Comparison of ENCODE assay signal across 26 cellular contexts in genomic region chr7:28309684-28310083, GRCh38.
"Had no signal": no experiment of that assay in that cellular context is flagged by ENCODE, and none has a peak within 500 bp of the region (broad histone marks: within the 10 kb centered on the region; RNA-seq: fewer than 3 reads in every experiment).

No MANE protein-coding gene starts in this region.

- H3K4me3 Mint-ChIP-seq: activated B cell treated with CpG ODN at 0.5 μM for 24 hours; activated CD8-positive, alpha-beta T cell treated with anti-CD3 and anti-CD28 coated beads for 36 hours; activated naive CD8-positive, alpha-beta T cell; activated T-cell treated with anti-CD3 and anti-CD28 coated beads, Interleukin-2, amount 50 U/mL, for 4 hours; activated T-helper 17 cell treated with anti-CD3 and anti-CD28 coated beads, Interleukin-2, amount 50 U/mL, for 72 hours; T-helper 17 cell; T-helper 2 cell treated with Interferon-gamma antibody and Interleukin-4, amounts not matched to agents 5 μg/mL and 100 μg/mL, for 36 hours had no signal

- H3K4me1 Mint-ChIP-seq: activated B cell treated with CpG ODN at 0.5 μM for 24 hours; activated T-helper 17 cell treated with anti-CD3 and anti-CD28 coated beads, Interleukin-2, amount 50 U/mL, for 72 hours had no signal

- H3K36me3 Mint-ChIP-seq: activated naive CD8-positive, alpha-beta T cell had no signal

- H3K9me3 ChIP-seq: esophagus squamous epithelium had no signal

- DNase-seq: activated B cell treated with CpG ODN at 0.5 μM for 24 hours; activated CD4-positive, alpha-beta T cell treated with anti-CD3 and anti-CD28 coated beads for 48 hours; activated CD4-positive, alpha-beta T cell treated with anti-CD3 and anti-CD28 coated beads, Interleukin-2, amount 50 U/mL, for 1 hour; activated CD4-positive, alpha-beta T cell treated with anti-CD3 and anti-CD28 coated beads, Interleukin-2, amount 50 U/mL, for 48 hours; activated CD8-positive, alpha-beta memory T cell treated with anti-CD3 and anti-CD28 coated beads for 24 hours; activated CD8-positive, alpha-beta T cell treated with anti-CD3 and anti-CD28 coated beads for 36 hours; activated effector memory CD4-positive, alpha-beta T cell treated with Interleukin-2 at 50 U/mL for 16 hours; activated gamma-delta T cell treated with Interleukin-2 at 50 U/mL for 16 hours; activated naive CD4-positive, alpha-beta T cell treated with anti-CD3 and anti-CD28 coated beads, Interleukin-2, amount 50 U/mL, for 16 hours; activated naive CD4-positive, alpha-beta T cell treated with Interleukin-2 at 50 U/mL for 16 hours; activated T-cell treated with anti-CD3 and anti-CD28 coated beads, Interleukin-2, amount 50 U/mL, for 4 hours; amniotic stem cell; anterior cingulate cortex; caudate nucleus; effector CD8-positive, alpha-beta T cell; esophagus squamous epithelium; foreskin melanocyte; head of caudate nucleus; T-helper 17 cell; T1000; WERI-Rb-1 had no signal

- H3K27ac ChIP-seq: epithelial cell of prostate, esophagus squamous epithelium, WERI-Rb-1 had no signal

- H3K4me3 ChIP-seq: esophagus squamous epithelium had no signal

- H3K36me3 ChIP-seq: esophagus squamous epithelium, WERI-Rb-1 had no signal

- H3K9me3 Mint-ChIP-seq: activated B cell treated with CpG ODN at 0.5 μM for 24 hours; activated CD8-positive, alpha-beta T cell treated with anti-CD3 and anti-CD28 coated beads for 36 hours; activated T-cell treated with anti-CD3 and anti-CD28 coated beads, Interleukin-2, amount 50 U/mL, for 4 hours; activated T-helper 17 cell treated with anti-CD3 and anti-CD28 coated beads, Interleukin-2, amount 50 U/mL, for 72 hours; T-helper 2 cell treated with Interferon-gamma antibody and Interleukin-4, amounts not matched to agents 5 μg/mL and 100 μg/mL, for 36 hours had no signal

- ATAC-seq: activated CD4-positive, CD25-positive, alpha-beta regulatory T cell treated with anti-CD3 and anti-CD28 coated beads, Interleukin-2, amount 50 U/mL, for 24 hours; activated CD8-positive, alpha-beta T cell treated with anti-CD3 and anti-CD28 coated beads for 36 hours; activated T-cell treated with anti-CD3 and anti-CD28 coated beads, Interleukin-2, amount 50 U/mL, for 4 hours; activated T-helper 17 cell treated with anti-CD3 and anti-CD28 coated beads, Interleukin-2, amount 50 U/mL, for 72 hours; T-helper 17 cell had no signal

- H3K27ac Mint-ChIP-seq: activated B cell treated with CpG ODN at 0.5 μM for 24 hours; activated CD8-positive, alpha-beta T cell treated with anti-CD3 and anti-CD28 coated beads for 36 hours; activated naive CD8-positive, alpha-beta T cell; activated T-helper 17 cell treated with anti-CD3 and anti-CD28 coated beads, Interleukin-2, amount 50 U/mL, for 72 hours; T-helper 17 cell; T-helper 2 cell treated with Interferon-gamma antibody and Interleukin-4, amounts not matched to agents 5 μg/mL and 100 μg/mL, for 36 hours had no signal
